In genomic region chr5:151696470-151697061, GRCh38 we compare ENCODE assay signal across 10 cellular contexts. TPM values are rescaled to one million over a fixed set of nuclear protein-coding genes. Genes with fewer than 3 reads are reported as not detected.
DNase-seq lines count a peak whose midpoint lies in the region; ATAC-seq and TF ChIP-seq lines count a peak whose summit lies in the region.
"Had no signal": no experiment of that assay in that cellular context is flagged by ENCODE, and none has a peak within 500 bp of the region (broad histone marks: within the 10 kb centered on the region; RNA-seq: fewer than 3 reads in every experiment).

No MANE protein-coding gene starts in this region.

- H3K4me3 ChIP-seq in AG09309 (ENCODE audit: control insufficient read depth, low read depth, low read length) (peak overlapping the region; percentile 19), fibroblast of villous mesenchyme (ENCODE audit: low read depth, low read length) (no peak overlapping the region), neuronal stem cell (ENCODE audit: low read length in 2 of 2) (no peak overlapping the region)

- H3K4me2 ChIP-seq in neuronal stem cell (ENCODE audit: insufficient read depth, low read length, poor library complexity, severe bottlenecking): no peak overlapping the region

- CTCF ChIA-PET in RWPE1 (lab: Yijun Ruan, JAX): no interaction called here

- peaks cover 5% of the 10 kb centered on the region for H3K4me1 Mint-ChIP-seq in T-helper 17 cell
- H3K4me1 Mint-ChIP-seq: activated CD4-positive, alpha-beta T cell treated with anti-CD3 and anti-CD28 coated beads, Interleukin-2, amount 10 ng/mL, durations not matched to agents 7 days and 5 days had no signal

- H3K9me3 ChIP-seq in neuronal stem cell (replicated peaks in 1 of 2; ENCODE audit: control insufficient read depth in 2 of 2, insufficient read depth in 1 of 2, low read depth in 1 of 2, low read length in 2 of 2) (no peaks in the 10 kb centered on the region), T-helper 17 cell (ENCODE audit: control insufficient read depth, low read length, poor library complexity, severe bottlenecking) (no peaks in the 10 kb centered on the region)

- no CpG with 5 or more reads among the region's 20 CpGs for WGBS in neuronal stem cell (ENCODE audit: extremely low coverage in 2 of 2, insufficient read length in 2 of 2, insufficient replicate concordance in 1 of 2), 2 donors

- H3K14ac ChIP-seq in neuronal stem cell (ENCODE audit: low read length): no peak overlapping the region

- TF ChIP-seq CTCF in AG09309 (IDR thresholded peaks at IDR 0.05; ENCODE audit: control insufficient read depth, insufficient read depth, low read depth, low read length, missing control alignments) (no peak), RWPE1 (conservative IDR thresholded peaks at IDR 0.05; ENCODE audit: low read depth) (no peak), fibroblast of villous mesenchyme (IDR thresholded peaks at IDR 0.05; ENCODE audit: insufficient read depth, low read depth, low read length) (no peak)

- POLR2A ChIA-PET in RWPE1 (lab: Yijun Ruan, JAX; ENCODE audit: low non-redundant PET): no interaction called here

- H2AK5ac ChIP-seq in neuronal stem cell (ENCODE audit: low read depth, low read length): no peak overlapping the region

- peaks cover 27% of the 10 kb centered on the region for H3K27me3 Mint-ChIP-seq in T-helper 17 cell
- H3K27me3 Mint-ChIP-seq: activated CD4-positive, alpha-beta T cell treated with anti-CD3 and anti-CD28 coated beads, Interleukin-2, amount 10 ng/mL, durations not matched to agents 7 days and 5 days had no signal

- peak overlapping the region; percentile 23 for H3K23ac ChIP-seq in neuronal stem cell (ENCODE audit: low read depth, low read length, poor library complexity)

- no peaks in the 10 kb centered on the region for H3K36me3 ChIP-seq in neuronal stem cell (replicated peaks in 1 of 2; ENCODE audit: control insufficient read depth in 2 of 2, insufficient read depth in 2 of 2, low read length in 2 of 2)

- DNase-seq in AG09309 (ENCODE audit: low read depth) (peak; percentile 99), RWPE1 (ENCODE audit: low spot score) (no peak), fibroblast of villous mesenchyme (ENCODE audit: low read depth) (peak; percentile 100), neuronal stem cell (ENCODE audit: low spot score) (no peak), T-helper 17 cell (no peak), NCI-H69 (lab: John Stamatoyannopoulos, UW) (no peak), NCI-H345 treated with DMSO at 0.1 percent for 48 hours (lab: John Stamatoyannopoulos, UW; ENCODE audit: unreplicated experiment) (no peak)
- DNase-seq: activated CD4-positive, alpha-beta T cell treated with anti-CD3 and anti-CD28 coated beads, Interleukin-2, amount 10 ng/mL, durations not matched to agents 7 days and 5 days had no signal

- peaks cover 5% of the 10 kb centered on the region for H3K36me3 Mint-ChIP-seq in T-helper 17 cell (ENCODE audit: low read depth)

- H3K79me1 ChIP-seq in neuronal stem cell (ENCODE audit: low read depth, low read length): no peaks in the 10 kb centered on the region

- H3K27ac Mint-ChIP-seq in T-helper 17 cell: no peak overlapping the region
- H3K27ac Mint-ChIP-seq: activated CD4-positive, alpha-beta T cell treated with anti-CD3 and anti-CD28 coated beads, Interleukin-2, amount 10 ng/mL, durations not matched to agents 7 days and 5 days had no signal

- H3K4ac ChIP-seq in neuronal stem cell (ENCODE audit: low read length): no peak overlapping the region

- H2AFZ ChIP-seq in neuronal stem cell (ENCODE audit: low read length): peak overlapping the region; percentile 61

- peak overlapping the region; percentile 72 for H2BK15ac ChIP-seq in neuronal stem cell (ENCODE audit: low read length)

- no peak overlapping the region for H3K9ac ChIP-seq in neuronal stem cell (ENCODE audit: low read depth, low read length, poor library complexity)

- no peak for ATAC-seq in T-helper 17 cell
- ATAC-seq in GM21367 (IDR thresholded peaks at IDR 0.05; ENCODE audit: unreplicated experiment): no peak
- ATAC-seq: left lobe of liver had no signal

- peaks cover 20 to 36% of the 10 kb centered on the region in 2 donors for H3K4me1 ChIP-seq in neuronal stem cell (ENCODE audit: control insufficient read depth in 2 of 2, insufficient read depth in 1 of 2, low read depth in 1 of 2, low read length in 2 of 2)

- peak overlapping the region; percentile 93 for H3K18ac ChIP-seq in neuronal stem cell (ENCODE audit: low read length)

- peak overlapping the region; percentile 59 for H2BK5ac ChIP-seq in neuronal stem cell (ENCODE audit: low read length)

- H4K91ac ChIP-seq in neuronal stem cell (ENCODE audit: low read depth, low read length, poor library complexity): no peak overlapping the region

- peak overlapping the region; percentile 20; the same call in 1 of the 2 replicates for H3K27ac ChIP-seq in RWPE1
- no peak overlapping the region for H3K27ac ChIP-seq in neuronal stem cell (replicated peaks; ENCODE audit: low read length)

- H2BK12ac ChIP-seq in neuronal stem cell (ENCODE audit: low read length): peak overlapping the region; percentile 35

- no peak overlapping the region for H3K4me3 Mint-ChIP-seq in T-helper 17 cell
- H3K4me3 Mint-ChIP-seq: activated CD4-positive, alpha-beta T cell treated with anti-CD3 and anti-CD28 coated beads, Interleukin-2, amount 10 ng/mL, durations not matched to agents 7 days and 5 days had no signal

- H2BK120ac ChIP-seq in neuronal stem cell (ENCODE audit: low read depth, low read length): peak overlapping the region; percentile 40

- no peak overlapping the region for H4K8ac ChIP-seq in neuronal stem cell (ENCODE audit: low read depth, low read length)

- no peaks in the 10 kb centered on the region for H3K27me3 ChIP-seq in neuronal stem cell (ENCODE audit: control insufficient read depth in 3 of 3, insufficient read depth in 3 of 3, low read depth in 1 of 3, low read length in 3 of 3)

RNA-seq across cellular contexts. Expression of gene SPARC, which starts 9.9 kb away (rescaled TPM):
- 1,969 and 2,230 TPM in 2 replicates for total RNA-seq in fibroblast of villous mesenchyme
- 393 TPM for polyA plus RNA-seq in neuronal stem cell (2013, experiment 1 of 2)
- polyA plus RNA-seq in neuronal stem cell (2013, experiment 2 of 2): 374 TPM
- 100 to 1,000 TPM in 1 of 2 donors, 10 to 100 TPM in 1; 12.5 to 494 TPM for total RNA-seq in T-helper 17 cell

Comparison
In these comparisons a context has a peak if more than half of its experiments do, and no peak if none do; other contexts are left out.
1. DNase-seq: peak in AG09309 (single experiment) and fibroblast of villous mesenchyme (single experiment); none in RWPE1 (single experiment), neuronal stem cell (single experiment), T-helper 17 cell (0 of 3), NCI-H69 (single experiment) and NCI-H345 treated with DMSO at 0.1 percent for 48 hours (single experiment).